In genomic region chr5:106454050-106454449, GRCh38 we compare ENCODE assay signal across 1 cellular context.
TF ChIP-seq lines count a peak whose summit lies in the region.

No MANE protein-coding gene starts in this region.

TF ChIP-seq in H1, 55 proteins besides CTCF, POLR2A, EP300 and RAD21:
- TF ChIP-seq SUZ12 (IDR thresholded peaks at IDR 0.05; ENCODE audit: low read length) (no peak), BRCA1 (IDR thresholded peaks at IDR 0.05; ENCODE audit: low read depth, low read length) (no peak), GABPA (IDR thresholded peaks at IDR 0.05; ENCODE audit: borderline replicate concordance, insufficient read depth, low read length) (no peak), E2F6 (IDR thresholded peaks at IDR 0.05) (no peak), HDAC6 (IDR thresholded peaks at IDR 0.05; ENCODE audit: low read depth, low read length) (no peak), RBBP5 (IDR thresholded peaks at IDR 0.05; ENCODE audit: borderline replicate concordance, low read depth, low read length) (no peak), ZNF274 (IDR thresholded peaks at IDR 0.05; ENCODE audit: borderline replicate concordance, extremely low read depth, low read length) (no peak), EGR1 (IDR thresholded peaks at IDR 0.05; ENCODE audit: borderline replicate concordance, low read depth, low read length) (no peak), CHD7 (IDR thresholded peaks at IDR 0.05; ENCODE audit: insufficient replicate concordance, low read length) (no peak), JUN (IDR thresholded peaks at IDR 0.05; ENCODE audit: low read depth, low read length) (no peak), CBX5 (IDR thresholded peaks at IDR 0.05; ENCODE audit: low read depth, low read length) (no peak), ATF2 (IDR thresholded peaks at IDR 0.05; ENCODE audit: low read length) (no peak), SRF (IDR thresholded peaks at IDR 0.05; ENCODE audit: low read depth, low read length) (no peak), TEAD4 (IDR thresholded peaks at IDR 0.05; ENCODE audit: low read depth, low read length) (no peak)
